ENCODE assay signal across 8 cellular contexts in the genomic region with DNA sequence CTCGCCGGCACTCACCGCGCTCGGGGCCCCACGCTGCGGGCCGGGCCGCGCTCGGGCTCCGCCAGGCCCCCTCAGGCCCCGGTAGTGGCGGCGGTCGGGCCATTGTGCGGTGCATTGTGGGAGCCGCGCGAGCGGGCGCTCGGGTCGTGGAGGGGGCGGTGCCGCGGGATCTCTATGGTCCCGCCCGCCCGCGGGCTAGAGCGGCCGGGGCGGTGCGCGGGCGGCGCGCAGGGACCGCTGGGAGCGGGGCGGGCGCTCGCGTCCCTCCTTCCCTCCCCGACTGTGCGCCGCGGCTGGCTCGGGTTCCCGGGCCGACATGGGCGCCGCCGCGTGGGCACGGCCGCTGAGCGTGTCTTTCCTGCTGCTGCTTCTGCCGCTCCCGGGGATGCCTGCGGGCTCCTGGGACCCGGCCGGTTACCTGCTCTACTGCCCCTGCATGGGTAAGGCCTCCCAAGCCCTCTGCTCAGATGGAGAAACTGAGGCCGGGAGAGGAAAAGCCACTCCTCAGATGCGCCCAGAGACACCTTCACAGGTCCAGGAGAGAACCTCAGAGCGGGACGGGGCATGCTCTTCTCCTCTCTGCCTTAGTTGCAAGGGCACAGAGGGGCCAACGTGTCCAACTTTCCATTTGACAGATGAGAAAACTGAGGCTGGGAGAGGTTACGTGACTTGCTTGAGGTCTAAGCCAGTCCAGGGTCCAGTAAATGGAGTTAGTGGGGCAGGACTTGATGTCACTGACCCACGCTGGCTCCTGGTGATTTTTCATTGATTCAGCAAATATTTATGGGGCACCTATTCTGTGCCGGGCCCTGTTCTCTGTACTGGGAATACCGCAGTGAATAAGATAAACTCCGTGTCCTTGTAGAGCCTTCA. TPM values are rescaled to one million over a fixed set of nuclear protein-coding genes. Genes with fewer than 3 reads are reported as not detected.
DNase-seq lines count a peak whose midpoint lies in the region; ATAC-seq and TF ChIP-seq lines count a peak whose summit lies in the region.

A gene with protein sequence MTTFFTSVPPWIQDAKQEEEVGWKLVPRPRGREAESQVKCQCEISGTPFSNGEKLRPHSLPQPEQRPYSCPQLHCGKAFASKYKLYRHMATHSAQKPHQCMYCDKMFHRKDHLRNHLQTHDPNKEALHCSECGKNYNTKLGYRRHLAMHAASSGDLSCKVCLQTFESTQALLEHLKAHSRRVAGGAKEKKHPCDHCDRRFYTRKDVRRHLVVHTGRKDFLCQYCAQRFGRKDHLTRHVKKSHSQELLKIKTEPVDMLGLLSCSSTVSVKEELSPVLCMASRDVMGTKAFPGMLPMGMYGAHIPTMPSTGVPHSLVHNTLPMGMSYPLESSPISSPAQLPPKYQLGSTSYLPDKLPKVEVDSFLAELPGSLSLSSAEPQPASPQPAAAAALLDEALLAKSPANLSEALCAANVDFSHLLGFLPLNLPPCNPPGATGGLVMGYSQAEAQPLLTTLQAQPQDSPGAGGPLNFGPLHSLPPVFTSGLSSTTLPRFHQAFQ (minus strand): TSS at position 118 of the 873 bp plus-strand sequence. CDS start 5,565 bp downstream, outside the sequence.
Gene POFUT1 (plus strand): TSS at position 255 of the 873 bp plus-strand sequence. CDS start 62 bp downstream, at position 317.

- H3K27me3 ChIP-seq in kidney epithelial cell (ENCODE audit: control insufficient read depth, insufficient read depth, low read length), result no peaks in the 10 kb centered on the region

- H3K27ac Mint-ChIP-seq in central memory CD8-positive, alpha-beta T cell (ENCODE audit: low read depth), result peak within 1 kb of the TSS; percentile 95

- peak; percentile 87 for ATAC-seq in GM18909 (IDR thresholded peaks at IDR 0.05; ENCODE audit: poor library complexity, unreplicated experiment)
- peak; percentile 89 for ATAC-seq in HG03139 (IDR thresholded peaks at IDR 0.05; ENCODE audit: unreplicated experiment)
- ATAC-seq in central memory CD8-positive, alpha-beta T cell (replicated peaks; ENCODE audit: extremely low read depth, poor library complexity, severe bottlenecking), result peak; percentile 97

- H3K36me3 Mint-ChIP-seq in central memory CD8-positive, alpha-beta T cell (ENCODE audit: insufficient read depth), result peaks cover 24% of the 10 kb centered on the region

- peak within 1 kb of the TSS; percentile 95 for H3K4me3 Mint-ChIP-seq in central memory CD8-positive, alpha-beta T cell

- peaks cover 3% of the 10 kb centered on the region for H3K36me3 ChIP-seq in kidney epithelial cell (ENCODE audit: control insufficient read depth, insufficient read depth, low read length)

- DNase-seq in AG20443 (ENCODE audit: low spot score) (peak; percentile 100), NCI-H2227 (lab: John Stamatoyannopoulos, UW; ENCODE audit: unreplicated experiment) (peak; percentile 95), kidney epithelial cell (ENCODE audit: low read depth) (no peak)
- DNase-seq in activated CD4-positive, CD25-positive, alpha-beta regulatory T cell treated with anti-CD3 and anti-CD28 coated beads, Interleukin-2, amount 50 U/mL, for 16 hours (ENCODE audit: low read depth, low spot score), result peak; percentile 79
- peak; percentile 73 to 82 for DNase-seq in central memory CD8-positive, alpha-beta T cell (ENCODE audit: low spot score in 2 of 2)
- DNase-seq in stimulated activated CD4-positive, alpha-beta T cell treated with anti-CD3 and anti-CD28 coated beads, Interleukin-15, amount 100 ng/mL, for 24 hours, result peak; percentile 94

- H3K9me3 Mint-ChIP-seq in central memory CD8-positive, alpha-beta T cell, result no peaks in the 10 kb centered on the region

- H3K27me3 Mint-ChIP-seq in central memory CD8-positive, alpha-beta T cell, result no peaks in the 10 kb centered on the region

- H3K4me1 Mint-ChIP-seq in central memory CD8-positive, alpha-beta T cell, result peaks cover 80% of the 10 kb centered on the region

- no peak for TF ChIP-seq CTCF in kidney epithelial cell (IDR thresholded peaks at IDR 0.05; ENCODE audit: insufficient read depth, low read length, poor library complexity, severe bottlenecking)

- H3K4me3 ChIP-seq in kidney epithelial cell (ENCODE audit: low read depth, low read length), result peak within 1 kb of the TSS; percentile 100

RNA-seq across cellular contexts. Expression of the first gene that starts in this region (rescaled TPM):
- 13.5 and 16.6 TPM in 2 replicates for total RNA-seq in kidney epithelial cell

RNA-seq across cellular contexts. Expression of gene POFUT1, which starts in this region (rescaled TPM):
- total RNA-seq in kidney epithelial cell, result 44.3 and 50.8 TPM in 2 replicates
